ENCODE assay signal across 2 cellular contexts in genomic region chr22:21580623-21581007, GRCh38. TPM values are rescaled to one million over a fixed set of nuclear protein-coding genes. Genes with fewer than 3 reads are reported as not detected.
"Had no signal": no experiment of that assay in that cellular context is flagged by ENCODE, and none has a peak within 500 bp of the region (broad histone marks: within the 10 kb centered on the region; RNA-seq: fewer than 3 reads in every experiment).

No MANE protein-coding gene starts in this region.

RNA-seq across cellular contexts. Expression of gene RIMBP3C, which starts 29.4 kb away (rescaled TPM):
- total RNA-seq: ascending aorta had no signal

RNA-seq across cellular contexts. Expression of gene CCDC116, which starts 51.9 kb away (rescaled TPM):
- total RNA-seq: ascending aorta, bronchial epithelial cell had no signal
